17 cellular contexts compared by ENCODE assay signal in the genomic region with DNA sequence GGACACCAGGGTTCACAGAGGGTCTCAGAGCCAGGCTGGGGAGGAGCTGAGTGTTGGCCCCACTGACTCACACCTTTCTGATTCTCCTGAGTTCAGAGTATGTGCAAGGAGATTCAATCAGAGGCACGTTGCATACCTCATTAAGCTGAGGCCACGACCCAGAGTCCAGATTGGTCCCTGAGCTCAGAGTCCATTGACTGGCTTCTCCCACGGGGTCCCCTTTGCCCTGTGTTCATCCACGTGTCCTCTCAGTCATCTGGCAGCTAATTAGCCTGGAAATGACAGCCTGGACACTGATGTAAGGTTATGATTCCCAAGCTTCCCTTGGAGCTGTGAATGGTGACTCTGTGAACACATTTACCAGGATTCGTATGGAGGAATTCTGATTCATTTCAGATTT.
DNase-seq lines count a peak whose midpoint lies in the region; ATAC-seq, FAIRE-seq and TF ChIP-seq lines count a peak whose summit lies in the region.
"Had no signal": no experiment of that assay in that cellular context is flagged by ENCODE, and none has a peak within 500 bp of the region (broad histone marks: within the 10 kb centered on the region; RNA-seq: fewer than 3 reads in every experiment).

No MANE protein-coding gene starts in this region.

- no peak for TF ChIP-seq CTCF in esophagus muscularis mucosa (IDR thresholded peaks at IDR 0.05)

- no peaks in the 10 kb centered on the region for H3K9me3 ChIP-seq in esophagus muscularis mucosa
- no peaks in the 10 kb centered on the region for H3K9me3 ChIP-seq in small intestine (ENCODE audit: control insufficient read depth, low read depth)

- peak; percentile 45 for DNase-seq in esophagus muscularis mucosa (ENCODE audit: extremely low spot score)
- DNase-seq in left kidney (ENCODE audit: low read depth, low spot score), result peak; percentile 76
- DNase-seq in small intestine, result peak; percentile 14
- DNase-seq in dedifferentiated amniotic fluid mesenchymal stem cell (ENCODE audit: extremely low spot score), result no peak
- no peak for DNase-seq in SIG-M5 (lab: John Stamatoyannopoulos, UW)
- DNase-seq: ACHN; CD4-positive, CD25-positive, alpha-beta regulatory T cell; DMS53; GM23248 had no signal

- no peak for TF ChIP-seq POLR2A in esophagus muscularis mucosa (IDR thresholded peaks at IDR 0.05; ENCODE audit: low read depth)

- FAIRE-seq in small intestine (lab: Jason Lieb, UNC), result no peak
- FAIRE-seq: GM19239, H54, HepG2, HTR-8/SVneo had no signal

- no peaks in the 10 kb centered on the region for H3K4me1 ChIP-seq in esophagus muscularis mucosa
- H3K4me1 ChIP-seq in small intestine (ENCODE audit: control insufficient read depth in 2 of 2, insufficient read depth in 1 of 2, low read depth in 1 of 2, low read length in 1 of 2), result no peaks in the 10 kb centered on the region

- TF ChIP-seq EP300 in esophagus muscularis mucosa (IDR thresholded peaks at IDR 0.05), result no peak

- H3K27ac ChIP-seq in esophagus muscularis mucosa (replicated peaks in 1 of 4) (no peak overlapping the region), small intestine (ENCODE audit: low read depth in 1 of 2, low read length in 1 of 2) (no peak overlapping the region)

- no peak for ATAC-seq in GM19351 (IDR thresholded peaks at IDR 0.05; ENCODE audit: unreplicated experiment)
- ATAC-seq: HCT116, HepG2 had no signal

- WGBS in esophagus muscularis mucosa, result 66% methylated on average over 5 of the region's 5 CpGs
- WGBS in small intestine, 3 donors, result 42 to 58% (median 51%) methylated on average over 5 of the region's 5 CpGs

- H3K36me3 ChIP-seq in esophagus muscularis mucosa (no peaks in the 10 kb centered on the region), small intestine (ENCODE audit: control insufficient read depth in 2 of 2, insufficient read depth in 2 of 2, low read length in 2 of 2) (no peaks in the 10 kb centered on the region)
- H3K36me3 ChIP-seq: BLaER1 treated with 17β-estradiol and CSF1 and Interleukin-3, amounts not matched to agents 10 nM and 100 nM had no signal

- H3K27me3 ChIP-seq in esophagus muscularis mucosa (peaks cover 0 to 13% (median 0%) of the 10 kb centered on the region in 4 donors), small intestine (ENCODE audit: control insufficient read depth in 2 of 2, insufficient read depth in 2 of 2, low read length in 2 of 2) (no peaks in the 10 kb centered on the region)
- H3K27me3 ChIP-seq: BLaER1 treated with 17β-estradiol and CSF1 and Interleukin-3, amounts not matched to agents 10 nM and 100 nM had no signal

- intact Hi-C loops in esophagus muscularis mucosa (cut with DNase I), result no loop called here

- H3K4me3 ChIP-seq in esophagus muscularis mucosa, result no peak overlapping the region
- H3K4me3 ChIP-seq in small intestine (ENCODE audit: low read depth in 1 of 2, low read length in 2 of 2), result no peak overlapping the region
- H3K4me3 ChIP-seq: BLaER1 treated with 17β-estradiol and CSF1 and Interleukin-3, amounts not matched to agents 10 nM and 100 nM; GM23248 had no signal

TF ChIP-seq in PFSK-1, 5 proteins besides CTCF, POLR2A, EP300 and RAD21:
- TF ChIP-seq FOXP2 (optimal IDR thresholded peaks at IDR 0.05; ENCODE audit: borderline replicate concordance, extremely low read depth, extremely low read length, insufficient read depth) (no peak), SIN3A (IDR thresholded peaks at IDR 0.05; ENCODE audit: borderline replicate concordance, insufficient read depth, low read length) (0 out of 2 replicates have a peak, but pooled peaks have one; percentile 64), TAF1 (IDR thresholded peaks at IDR 0.05; ENCODE audit: borderline replicate concordance, insufficient read depth, low read length) (no peak), POLR2AphosphoS5 (IDR thresholded peaks at IDR 0.05; ENCODE audit: low read depth, low read length) (peak; percentile 40; the same call in 1 of the 2 replicates)
- TF ChIP-seq, protein P1, sequence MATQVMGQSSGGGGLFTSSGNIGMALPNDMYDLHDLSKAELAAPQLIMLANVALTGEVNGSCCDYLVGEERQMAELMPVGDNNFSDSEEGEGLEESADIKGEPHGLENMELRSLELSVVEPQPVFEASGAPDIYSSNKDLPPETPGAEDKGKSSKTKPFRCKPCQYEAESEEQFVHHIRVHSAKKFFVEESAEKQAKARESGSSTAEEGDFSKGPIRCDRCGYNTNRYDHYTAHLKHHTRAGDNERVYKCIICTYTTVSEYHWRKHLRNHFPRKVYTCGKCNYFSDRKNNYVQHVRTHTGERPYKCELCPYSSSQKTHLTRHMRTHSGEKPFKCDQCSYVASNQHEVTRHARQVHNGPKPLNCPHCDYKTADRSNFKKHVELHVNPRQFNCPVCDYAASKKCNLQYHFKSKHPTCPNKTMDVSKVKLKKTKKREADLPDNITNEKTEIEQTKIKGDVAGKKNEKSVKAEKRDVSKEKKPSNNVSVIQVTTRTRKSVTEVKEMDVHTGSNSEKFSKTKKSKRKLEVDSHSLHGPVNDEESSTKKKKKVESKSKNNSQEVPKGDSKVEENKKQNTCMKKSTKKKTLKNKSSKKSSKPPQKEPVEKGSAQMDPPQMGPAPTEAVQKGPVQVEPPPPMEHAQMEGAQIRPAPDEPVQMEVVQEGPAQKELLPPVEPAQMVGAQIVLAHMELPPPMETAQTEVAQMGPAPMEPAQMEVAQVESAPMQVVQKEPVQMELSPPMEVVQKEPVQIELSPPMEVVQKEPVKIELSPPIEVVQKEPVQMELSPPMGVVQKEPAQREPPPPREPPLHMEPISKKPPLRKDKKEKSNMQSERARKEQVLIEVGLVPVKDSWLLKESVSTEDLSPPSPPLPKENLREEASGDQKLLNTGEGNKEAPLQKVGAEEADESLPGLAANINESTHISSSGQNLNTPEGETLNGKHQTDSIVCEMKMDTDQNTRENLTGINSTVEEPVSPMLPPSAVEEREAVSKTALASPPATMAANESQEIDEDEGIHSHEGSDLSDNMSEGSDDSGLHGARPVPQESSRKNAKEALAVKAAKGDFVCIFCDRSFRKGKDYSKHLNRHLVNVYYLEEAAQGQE (IDR thresholded peaks at IDR 0.05; ENCODE audit: insufficient read depth in 1 of 2, low read depth in 2 of 2, low read length in 2 of 2), result no peak

Comparison
In these comparisons a context has a peak if more than half of its experiments do, and no peak if none do; other contexts are left out.
1. DNase-seq: peak in esophagus muscularis mucosa (single experiment), left kidney (single experiment) and small intestine (single experiment); none in dedifferentiated amniotic fluid mesenchymal stem cell (single experiment) and SIG-M5 (single experiment).